Comparison of ENCODE assay signal across 9 cellular contexts in genomic region chr9:125260564-125260963, GRCh38. TPM values are rescaled to one million over a fixed set of nuclear protein-coding genes. Genes with fewer than 3 reads are reported as not detected.
DNase-seq lines count a peak whose midpoint lies in the region; ATAC-seq and TF ChIP-seq lines count a peak whose summit lies in the region.
"Had no signal": no experiment of that assay in that cellular context is flagged by ENCODE, and none has a peak within 500 bp of the region (broad histone marks: within the 10 kb centered on the region; RNA-seq: fewer than 3 reads in every experiment).

No MANE protein-coding gene starts in this region.

- H3K27ac Mint-ChIP-seq in activated T-cell treated with anti-CD3 and anti-CD28 coated beads, Interleukin-2, amount 50 U/mL, for 24 hours, result peak overlapping the region; percentile 96
- peak overlapping the region; percentile 21 for H3K27ac Mint-ChIP-seq in endodermal cell

- peaks cover 3% of the 10 kb centered on the region for H3K4me1 ChIP-seq in endodermal cell (ENCODE audit: control insufficient read depth, insufficient read depth, low read length)

- ATAC-seq in GM21786 (IDR thresholded peaks at IDR 0.05; ENCODE audit: unreplicated experiment), result no peak

- H3K36me3 Mint-ChIP-seq in activated T-cell treated with anti-CD3 and anti-CD28 coated beads, Interleukin-2, amount 50 U/mL, for 24 hours (ENCODE audit: low read depth), result peaks cover 31% of the 10 kb centered on the region
- peaks cover 7% of the 10 kb centered on the region for H3K36me3 Mint-ChIP-seq in endodermal cell (ENCODE audit: low read depth)

- no peaks in the 10 kb centered on the region for H3K9me3 Mint-ChIP-seq in activated T-cell treated with anti-CD3 and anti-CD28 coated beads, Interleukin-2, amount 50 U/mL, for 24 hours
- H3K9me3 Mint-ChIP-seq in endodermal cell, result peaks cover 3% of the 10 kb centered on the region

- H3K4me3 ChIP-seq in endodermal cell (ENCODE audit: low read length) (no peak overlapping the region), skeletal muscle cell (ENCODE audit: low read depth, low read length) (no peak overlapping the region)

- H3K27ac ChIP-seq in endodermal cell (ENCODE audit: low read depth, low read length), result no peak overlapping the region

- no peaks in the 10 kb centered on the region for H3K9me3 ChIP-seq in endodermal cell (ENCODE audit: control insufficient read depth, low read length)

- no peak for TF ChIP-seq CTCF in endodermal cell (conservative IDR thresholded peaks at IDR 0.05)

- peak overlapping the region; percentile 98 for H3K4me3 Mint-ChIP-seq in activated T-cell treated with anti-CD3 and anti-CD28 coated beads, Interleukin-2, amount 50 U/mL, for 24 hours
- H3K4me3 Mint-ChIP-seq in endodermal cell, result peak overlapping the region; percentile 98

- peaks cover 12% of the 10 kb centered on the region for H3K36me3 ChIP-seq in endodermal cell (ENCODE audit: control insufficient read depth, insufficient read depth, low read length)

- H3K27me3 Mint-ChIP-seq in activated T-cell treated with anti-CD3 and anti-CD28 coated beads, Interleukin-2, amount 50 U/mL, for 24 hours, result no peaks in the 10 kb centered on the region
- H3K27me3 Mint-ChIP-seq in endodermal cell (ENCODE audit: insufficient read depth), result no peaks in the 10 kb centered on the region

- no peak for DNase-seq in activated T-cell treated with anti-CD3 and anti-CD28 coated beads, Interleukin-2, amount 50 U/mL, for 24 hours
- DNase-seq in activated T-cell treated with anti-CD3 and anti-CD28 coated beads, Interleukin-2, amount 50 U/mL, for 48 hours, result no peak
- DNase-seq in endodermal cell (no peak), skeletal muscle cell (ENCODE audit: low read depth) (peak; percentile 14), NCI-H2081 treated with DMSO at 0.1 percent for 48 hours (lab: John Stamatoyannopoulos, UW) (no peak)
- DNase-seq in central memory CD4-positive, alpha-beta T cell, result no peak
- DNase-seq: NCI-H187 treated with DMSO at 0.1 percent for 48 hours had no signal

- H3K27me3 ChIP-seq in endodermal cell (ENCODE audit: control insufficient read depth, insufficient read depth, low read length, poor library complexity, severe bottlenecking), result no peaks in the 10 kb centered on the region

- peaks cover 40% of the 10 kb centered on the region for H3K4me1 Mint-ChIP-seq in activated T-cell treated with anti-CD3 and anti-CD28 coated beads, Interleukin-2, amount 50 U/mL, for 24 hours (ENCODE audit: low read depth)
- peaks cover 8% of the 10 kb centered on the region for H3K4me1 Mint-ChIP-seq in endodermal cell

- H3K9ac ChIP-seq in endodermal cell (ENCODE audit: extremely low read depth, low read length, poor library complexity, severe bottlenecking), result no peak overlapping the region

TF ChIP-seq in PFSK-1, 5 proteins besides CTCF, POLR2A, EP300 and RAD21:
- no peak for TF ChIP-seq SIN3A (IDR thresholded peaks at IDR 0.05; ENCODE audit: borderline replicate concordance, insufficient read depth, low read length)
- TF ChIP-seq, protein P1, sequence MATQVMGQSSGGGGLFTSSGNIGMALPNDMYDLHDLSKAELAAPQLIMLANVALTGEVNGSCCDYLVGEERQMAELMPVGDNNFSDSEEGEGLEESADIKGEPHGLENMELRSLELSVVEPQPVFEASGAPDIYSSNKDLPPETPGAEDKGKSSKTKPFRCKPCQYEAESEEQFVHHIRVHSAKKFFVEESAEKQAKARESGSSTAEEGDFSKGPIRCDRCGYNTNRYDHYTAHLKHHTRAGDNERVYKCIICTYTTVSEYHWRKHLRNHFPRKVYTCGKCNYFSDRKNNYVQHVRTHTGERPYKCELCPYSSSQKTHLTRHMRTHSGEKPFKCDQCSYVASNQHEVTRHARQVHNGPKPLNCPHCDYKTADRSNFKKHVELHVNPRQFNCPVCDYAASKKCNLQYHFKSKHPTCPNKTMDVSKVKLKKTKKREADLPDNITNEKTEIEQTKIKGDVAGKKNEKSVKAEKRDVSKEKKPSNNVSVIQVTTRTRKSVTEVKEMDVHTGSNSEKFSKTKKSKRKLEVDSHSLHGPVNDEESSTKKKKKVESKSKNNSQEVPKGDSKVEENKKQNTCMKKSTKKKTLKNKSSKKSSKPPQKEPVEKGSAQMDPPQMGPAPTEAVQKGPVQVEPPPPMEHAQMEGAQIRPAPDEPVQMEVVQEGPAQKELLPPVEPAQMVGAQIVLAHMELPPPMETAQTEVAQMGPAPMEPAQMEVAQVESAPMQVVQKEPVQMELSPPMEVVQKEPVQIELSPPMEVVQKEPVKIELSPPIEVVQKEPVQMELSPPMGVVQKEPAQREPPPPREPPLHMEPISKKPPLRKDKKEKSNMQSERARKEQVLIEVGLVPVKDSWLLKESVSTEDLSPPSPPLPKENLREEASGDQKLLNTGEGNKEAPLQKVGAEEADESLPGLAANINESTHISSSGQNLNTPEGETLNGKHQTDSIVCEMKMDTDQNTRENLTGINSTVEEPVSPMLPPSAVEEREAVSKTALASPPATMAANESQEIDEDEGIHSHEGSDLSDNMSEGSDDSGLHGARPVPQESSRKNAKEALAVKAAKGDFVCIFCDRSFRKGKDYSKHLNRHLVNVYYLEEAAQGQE (IDR thresholded peaks at IDR 0.05; ENCODE audit: insufficient read depth in 1 of 2, low read depth in 2 of 2, low read length in 2 of 2), result peak; percentile 73 to 84

RNA-seq across cellular contexts. Expression of gene GAPVD1, which starts 1.1 kb away (rescaled TPM):
- polyA plus RNA-seq in PFSK-1 (2012; ENCODE audit: insufficient read length, low read depth), result 20.7 TPM
- total RNA-seq in endodermal cell, result 10 to 100 TPM; 44.4 to 48.4 TPM
- polyA plus RNA-seq in endodermal cell (2013, experiment 1 of 2), result 20.2 TPM
- polyA plus RNA-seq in endodermal cell (2013, experiment 2 of 2), result 24.2 TPM

RNA-seq across cellular contexts. Expression of gene HSPA5, which starts 19.4 kb away (rescaled TPM):
- 698 TPM for polyA plus RNA-seq in PFSK-1 (2012; ENCODE audit: insufficient read length, low read depth)
- 100 to 1,000 TPM; 245 to 487 TPM for total RNA-seq in endodermal cell
- 252 TPM for polyA plus RNA-seq in endodermal cell (2013, experiment 1 of 2)
- polyA plus RNA-seq in endodermal cell (2013, experiment 2 of 2), result 282 TPM
